2 cellular contexts compared by ENCODE assay signal in the genomic region with DNA sequence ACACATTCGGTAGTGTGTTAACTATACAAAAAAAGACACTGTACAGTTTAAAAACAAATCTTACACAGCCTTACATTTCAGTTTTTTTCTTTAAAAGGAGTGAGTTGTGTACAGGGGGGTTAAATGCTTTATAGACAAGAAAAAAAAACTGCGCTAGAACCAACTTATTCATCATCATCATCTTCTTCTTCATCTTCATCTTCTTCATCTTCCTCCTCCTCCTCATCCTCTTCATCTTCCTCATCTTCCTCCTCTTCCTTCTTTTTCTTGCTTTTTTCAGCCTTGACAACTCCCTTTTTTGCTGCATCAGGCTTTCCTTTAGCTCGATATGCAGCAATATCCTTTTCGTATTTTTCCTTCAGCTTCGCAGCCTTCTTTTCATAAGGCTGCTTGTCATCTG. TPM values are rescaled to one million over a fixed set of nuclear protein-coding genes. Genes with fewer than 3 reads are reported as not detected.
"Had no signal": no experiment of that assay in that cellular context is flagged by ENCODE, and none has a peak within 500 bp of the region (broad histone marks: within the 10 kb centered on the region; RNA-seq: fewer than 3 reads in every experiment).

No MANE protein-coding gene starts in this region.

RNA-seq across cellular contexts. Expression of a gene that starts 49.3 kb away (rescaled TPM):
- total RNA-seq: naive thymus-derived CD8-positive, alpha-beta T cell had no signal
- polyA plus RNA-seq: immature natural killer cell; naive thymus-derived CD8-positive, alpha-beta T cell had no signal
